8 cellular contexts compared by ENCODE assay signal in genomic region chr5:179550511-179551342, GRCh38. TPM values are rescaled to one million over a fixed set of nuclear protein-coding genes. Genes with fewer than 3 reads are reported as not detected.
DNase-seq lines count a peak whose midpoint lies in the region; ATAC-seq and TF ChIP-seq lines count a peak whose summit lies in the region.

Gene RUFY1, plus strand, starts transcription at chr5:179550554. Its CDS starts 16 bp downstream, at chr5:179550570.

- H3K9me3 ChIP-seq in left lung: no peaks in the 10 kb centered on the region

- H3K27ac ChIP-seq in coronary artery (peak within 1 kb of the TSS; percentile 92 to 96), left lung (peak within 1 kb of the TSS; percentile 96 to 98)

- H3K4me3 ChIP-seq in coronary artery (peak within 1 kb of the TSS; percentile 91), left lung (peak within 1 kb of the TSS; percentile 85 to 86)

- no peak for TF ChIP-seq CTCF in coronary artery (IDR thresholded peaks at IDR 0.05)
- no peak for TF ChIP-seq CTCF in left lung (IDR thresholded peaks at IDR 0.05)

- DNase-seq in ACHN: peak; percentile 64
- DNase-seq in NCI-H345 treated with DMSO at 0.1 percent for 48 hours (lab: John Stamatoyannopoulos, UW; ENCODE audit: unreplicated experiment): peak; percentile 72
- peak; percentile 85 for DNase-seq in activated CD4-positive, alpha-beta T cell treated with anti-CD3 and anti-CD28 coated beads for 48 hours
- DNase-seq in coronary artery (ENCODE audit: low spot score): peak; percentile 86
- peak; percentile 88 to 96 for DNase-seq in left lung
- peak; percentile 77 for DNase-seq in stimulated activated CD4-positive, alpha-beta T cell treated with anti-CD3 and anti-CD28 coated beads, Interleukin-2, amount 100 ng/mL, for 4 hours (ENCODE audit: low read depth)

- no peaks in the 10 kb centered on the region for H3K27me3 ChIP-seq in left lung

- intact Hi-C loops in left lung (cut with DNase I): no loop called here

- no peaks in the 10 kb centered on the region for H3K36me3 ChIP-seq in left lung

- in situ Hi-C loops in ACHN (cut with HindIII; ENCODE audit: low pct_ligation_motif_present, low pct_unique_long_range_greater_than_20kb, low sequenced_read_pairs): no loop called here

- ATAC-seq in GM18520 (IDR thresholded peaks at IDR 0.05; ENCODE audit: unreplicated experiment) (peak; percentile 82), HG03045 (IDR thresholded peaks at IDR 0.05; ENCODE audit: unreplicated experiment) (peak; percentile 81), left lung (peak; percentile 93)

- peaks cover 5 to 38% of the 10 kb centered on the region in 2 donors for H3K4me1 ChIP-seq in left lung

RNA-seq across cellular contexts. Expression of gene RUFY1, which starts in this region (rescaled TPM):
- total RNA-seq in left lung: 10 to 100 TPM; 47.9 to 60.4 TPM

Comparison
In these comparisons a context has a peak if more than half of its experiments do, and no peak if none do; other contexts are left out.
1. Peak in every context shown above with its lines: DNase-seq, ATAC-seq, H3K4me3 ChIP-seq and H3K27ac ChIP-seq.